In the genomic region with DNA sequence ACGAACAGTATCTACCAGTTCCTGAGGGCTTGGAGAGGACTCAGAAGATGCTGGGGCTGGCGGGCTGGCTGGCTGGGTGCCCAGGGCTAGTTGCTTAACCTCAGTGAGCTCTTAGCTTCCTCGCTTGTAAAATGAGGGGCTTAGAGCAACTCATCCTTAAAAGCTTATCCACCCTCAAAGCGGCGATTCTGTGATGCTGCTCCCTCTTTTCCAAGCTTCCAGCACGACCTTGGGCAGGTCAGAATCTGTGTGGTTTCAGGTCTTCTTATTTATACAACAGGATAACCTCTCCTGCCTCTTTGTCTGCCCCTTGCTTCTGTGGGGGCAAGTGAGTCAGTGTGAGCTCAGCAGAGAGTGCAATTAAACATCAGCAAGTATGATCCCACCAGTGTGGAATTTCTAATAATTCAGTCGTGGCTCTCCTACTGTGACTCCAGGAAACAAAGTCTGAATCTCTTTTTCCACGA, we compare ENCODE assay signal across 13 cellular contexts.
DNase-seq lines count a peak whose midpoint lies in the region; ATAC-seq, FAIRE-seq and TF ChIP-seq lines count a peak whose summit lies in the region.
"Had no signal": no experiment of that assay in that cellular context is flagged by ENCODE, and none has a peak within 500 bp of the region (broad histone marks: within the 10 kb centered on the region; RNA-seq: fewer than 3 reads in every experiment).

No MANE protein-coding gene starts in this region.

- H3K27ac ChIP-seq in left ventricle myocardium inferior (replicated peaks) (no peak overlapping the region), VCaP (peak overlapping the region; percentile 100), HepG2 (ENCODE audit: extremely low read length, insufficient read depth, low read length) (no peak overlapping the region)
- no peak overlapping the region for H3K27ac ChIP-seq in CD4-positive, alpha-beta memory T cell (ENCODE audit: low read depth, low read length)
- H3K27ac ChIP-seq: C4-2B, upper lobe of right lung had no signal

- H3K4me2 ChIP-seq in HepG2 (ENCODE audit: low read depth, low read length): no peak overlapping the region

- POLR2A ChIA-PET in HepG2 (lab: Yijun Ruan, JAX): no interaction called here
- POLR2A ChIA-PET in CD4-positive, alpha-beta memory T cell (lab: Charles Lee; ENCODE audit: partially characterized antibody): no interaction called here
- POLR2A ChIA-PET in activated CD4-positive, alpha-beta T cell treated with anti-CD3 and anti-CD28 coated beads, Interleukin-2, amount 10 ng/mL, durations not matched to agents 7 days and 5 days (lab: Charles Lee): no interaction called here

- no peak overlapping the region for H3K9ac ChIP-seq in HepG2 (ENCODE audit: insufficient read depth, low read depth, low read length)

- in situ Hi-C loops in HepG2 (cut with HindIII; ENCODE audit: extremely low pct_ligation_motif_present, low pct_unique_long_range_greater_than_20kb): no loop called here

- peaks cover 0 to 8% (median 4%) of the 10 kb centered on the region in 8 donors for H3K9me3 Mint-ChIP-seq in CD4-positive, alpha-beta memory T cell
- H3K9me3 Mint-ChIP-seq in activated CD4-positive, alpha-beta T cell treated with anti-CD3 and anti-CD28 coated beads, Interleukin-2, amount 10 ng/mL, durations not matched to agents 7 days and 5 days: no peaks in the 10 kb centered on the region

- TF ChIP-seq CTCF in left ventricle myocardium inferior (IDR thresholded peaks at IDR 0.05; ENCODE audit: borderline replicate concordance) (no peak), VCaP (conservative IDR thresholded peaks at IDR 0.05) (no peak), HepG2 (CRISPR knock-in tag; IDR thresholded peaks at IDR 0.05) (no peak)

- 1% methylated on average over 8 of the region's 8 CpGs for WGBS in HepG2 (ENCODE audit: low lambda C conversion rate)

- peaks cover 0 to 9% of the 10 kb centered on the region in 2 donors for H3K27me3 Mint-ChIP-seq in CD4-positive, alpha-beta memory T cell
- no peaks in the 10 kb centered on the region for H3K27me3 Mint-ChIP-seq in activated CD4-positive, alpha-beta T cell treated with anti-CD3 and anti-CD28 coated beads, Interleukin-2, amount 10 ng/mL, durations not matched to agents 7 days and 5 days

- CTCF ChIA-PET in HepG2 (lab: Yijun Ruan, JAX; ENCODE audit: low intra/inter-chr PET ratio, low total read pairs): no interaction called here
- CTCF ChIA-PET in CD4-positive, alpha-beta memory T cell (lab: Charles Lee; ENCODE audit: partially characterized antibody): no interaction called here
- CTCF ChIA-PET in activated CD4-positive, alpha-beta T cell treated with anti-CD3 and anti-CD28 coated beads, Interleukin-2, amount 10 ng/mL, durations not matched to agents 7 days and 5 days (lab: Charles Lee): no interaction called here

- TF ChIP-seq EP300 in HepG2 (IDR thresholded peaks at IDR 0.05; ENCODE audit: low read depth in 2 of 2, low read length in 2 of 2) (no peak), HepG2 (CRISPR knock-in tag; IDR thresholded peaks at IDR 0.05; ENCODE audit: borderline replicate concordance) (no peak)

- no peaks in the 10 kb centered on the region for H3K36me3 Mint-ChIP-seq in CD4-positive, alpha-beta memory T cell
- H3K36me3 Mint-ChIP-seq in activated CD4-positive, alpha-beta T cell treated with anti-CD3 and anti-CD28 coated beads, Interleukin-2, amount 10 ng/mL, durations not matched to agents 7 days and 5 days (ENCODE audit: low read depth): no peaks in the 10 kb centered on the region

- intact Hi-C loops in left ventricle myocardium superior (cut with micrococcal nuclease) (no loop called here), left ventricle myocardium inferior (cut with micrococcal nuclease) (no loop called here), HepG2 (cut with micrococcal nuclease; ENCODE audit: unreplicated experiment) (loop anchor here (10.0 kb wide), 1 partner anchor 148 kb away; no protein-coding TSS in a partner anchor)
- intact Hi-C loops in CD4-positive, alpha-beta memory T cell (cut with micrococcal nuclease): no loop called here

- TF ChIP-seq RAD21 in HepG2 (CRISPR knock-in tag; IDR thresholded peaks at IDR 0.05): no peak

- H3K9me3 ChIP-seq in left ventricle myocardium inferior (replicated peaks) (no peaks in the 10 kb centered on the region), HepG2 (ENCODE audit: low read length) (no peaks in the 10 kb centered on the region)
- no peaks in the 10 kb centered on the region for H3K9me3 ChIP-seq in CD4-positive, alpha-beta memory T cell (ENCODE audit: control insufficient read depth in 1 of 2, low read length in 2 of 2)
- H3K9me3 ChIP-seq: upper lobe of right lung had no signal

- no peak for TF ChIP-seq POLR2A in HepG2 (IDR thresholded peaks at IDR 0.05; ENCODE audit: insufficient read depth in 1 of 2, low read depth in 2 of 2, low read length in 2 of 2)

- no peaks in the 10 kb centered on the region for H3K4me1 Mint-ChIP-seq in CD4-positive, alpha-beta memory T cell
- H3K4me1 Mint-ChIP-seq in activated CD4-positive, alpha-beta T cell treated with anti-CD3 and anti-CD28 coated beads, Interleukin-2, amount 10 ng/mL, durations not matched to agents 7 days and 5 days: no peaks in the 10 kb centered on the region

- H2AFZ ChIP-seq in HepG2 (ENCODE audit: low read length): no peak overlapping the region

- H3K79me2 ChIP-seq in HepG2 (ENCODE audit: insufficient read depth, low read length): no peaks in the 10 kb centered on the region

- no peak for FAIRE-seq in HepG2 (lab: Jason Lieb, UNC)

- H3K27ac Mint-ChIP-seq in CD4-positive, alpha-beta memory T cell: no peak overlapping the region
- no peak overlapping the region for H3K27ac Mint-ChIP-seq in activated CD4-positive, alpha-beta T cell treated with anti-CD3 and anti-CD28 coated beads, Interleukin-2, amount 10 ng/mL, durations not matched to agents 7 days and 5 days

- no peaks in the 10 kb centered on the region for H3K36me3 ChIP-seq in left ventricle myocardium inferior
- H3K36me3 ChIP-seq in HepG2 (replicated peaks in 1 of 2; ENCODE audit: control insufficient read depth in 1 of 2, insufficient read depth in 2 of 2, low read length in 2 of 2): no peaks in the 10 kb centered on the region
- H3K36me3 ChIP-seq in CD4-positive, alpha-beta memory T cell (ENCODE audit: insufficient read depth, low read length): no peaks in the 10 kb centered on the region
- H3K36me3 ChIP-seq: upper lobe of right lung had no signal

- H3K27me3 ChIP-seq in left ventricle myocardium inferior (ENCODE audit: low read depth) (peaks cover 82% of the 10 kb centered on the region), HepG2 (ENCODE audit: control insufficient read depth in 1 of 2, insufficient read depth in 2 of 2, low read length in 2 of 2) (peaks cover 2 to 12% of the 10 kb centered on the region in 2 experiments; a peak in 2 of 5 replicates)
- no peaks in the 10 kb centered on the region for H3K27me3 ChIP-seq in CD4-positive, alpha-beta memory T cell (ENCODE audit: insufficient read depth, low read length)
- H3K27me3 ChIP-seq: upper lobe of right lung had no signal

- no peak for ATAC-seq in left ventricle myocardium superior
- no peak for ATAC-seq in HepG2
- no peak for ATAC-seq in GM21786 (IDR thresholded peaks at IDR 0.05; ENCODE audit: unreplicated experiment)
- ATAC-seq in HG02981 (IDR thresholded peaks at IDR 0.05; ENCODE audit: unreplicated experiment): no peak
- ATAC-seq: upper lobe of right lung had no signal

- H3K4me3 ChIP-seq in left ventricle myocardium inferior: no peak overlapping the region
- H3K4me3 ChIP-seq in HepG2 (replicated peaks in 1 of 3; ENCODE audit: insufficient read depth in 1 of 3, low read depth in 2 of 3, low read length in 3 of 3): no peak overlapping the region
- no peak overlapping the region for H3K4me3 ChIP-seq in CD4-positive, alpha-beta memory T cell (ENCODE audit: low read length in 2 of 2)
- H3K4me3 ChIP-seq: lung, upper lobe of right lung had no signal

- BruUV-seq in HepG2 (replicated peaks; lab: Mats Ljungman, UMichigan): no TSS peak

- no peak overlapping the region for H3K4me3 Mint-ChIP-seq in CD4-positive, alpha-beta memory T cell
- no peak overlapping the region for H3K4me3 Mint-ChIP-seq in activated CD4-positive, alpha-beta T cell treated with anti-CD3 and anti-CD28 coated beads, Interleukin-2, amount 10 ng/mL, durations not matched to agents 7 days and 5 days

- DNase-seq in left ventricle myocardium superior: peak; percentile 35
- no peak for DNase-seq in left ventricle myocardium inferior
- DNase-seq in HepG2 (ENCODE audit: low spot score): peak; percentile 35
- DNase-seq in CD4-positive, alpha-beta memory T cell: no peak
- DNase-seq in activated CD4-positive, alpha-beta T cell treated with anti-CD3 and anti-CD28 coated beads, Interleukin-2, amount 10 ng/mL, durations not matched to agents 7 days and 5 days: no peak
- DNase-seq: activated T-cell treated with anti-CD3 and anti-CD28 coated beads, Interleukin-2, amount 50 U/mL, for 1 hour; stimulated activated CD4-positive, alpha-beta T cell treated with anti-CD3 and anti-CD28 coated beads, Interleukin-2, amount 100 ng/mL, for 48 hours; upper lobe of right lung had no signal

- H3K4me1 ChIP-seq in left ventricle myocardium inferior (no peaks in the 10 kb centered on the region), HepG2 (ENCODE audit: insufficient read depth, low read length) (peaks cover 12% of the 10 kb centered on the region)
- H3K4me1 ChIP-seq in CD4-positive, alpha-beta memory T cell (ENCODE audit: insufficient read depth, low read length): no peaks in the 10 kb centered on the region
- H3K4me1 ChIP-seq: upper lobe of right lung had no signal

- H4K20me1 ChIP-seq in HepG2 (ENCODE audit: insufficient read depth, low read length): no peaks in the 10 kb centered on the region

TF ChIP-seq in HepG2, 621 proteins besides CTCF, POLR2A, EP300 and RAD21:
- TF ChIP-seq FOSL2 (CRISPR knock-in tag; IDR thresholded peaks at IDR 0.05): peak; percentile 30; the same call in 1 of the 2 replicates
- TF ChIP-seq ZSCAN22 (CRISPR knock-in tag; IDR thresholded peaks at IDR 0.05): no peak
- TF ChIP-seq NCOR1 (IDR thresholded peaks at IDR 0.05; ENCODE audit: borderline replicate concordance, low read length): no peak

Comparison
In these comparisons a context has a peak if more than half of its experiments do, and no peak if none do; other contexts are left out.
1. DNase-seq: peak in left ventricle myocardium superior (single experiment) and HepG2 (single experiment); none in left ventricle myocardium inferior (single experiment), CD4-positive, alpha-beta memory T cell (0 of 5) and activated CD4-positive, alpha-beta T cell treated with anti-CD3 and anti-CD28 coated beads, Interleukin-2, amount 10 ng/mL, durations not matched to agents 7 days and 5 days (single experiment).